Comparison of ENCODE assay signal across 16 cellular contexts in genomic region chr19:2986951-2987491, GRCh38.
DNase-seq lines count a peak whose midpoint lies in the region; ATAC-seq lines count a peak whose summit lies in the region.
"Had no signal": no experiment of that assay in that cellular context is flagged by ENCODE, and none has a peak within 500 bp of the region (broad histone marks: within the 10 kb centered on the region; RNA-seq: fewer than 3 reads in every experiment).

No MANE protein-coding gene starts in this region.

- ATAC-seq in GM19467 (IDR thresholded peaks at IDR 0.05; ENCODE audit: unreplicated experiment) = no peak

- no peaks in the 10 kb centered on the region for H3K36me3 ChIP-seq in iPS-15b (ENCODE audit: control insufficient read depth, insufficient read depth, low read length)
- H3K36me3 ChIP-seq: ascending aorta, spleen had no signal

- no peaks in the 10 kb centered on the region for H3K9me3 ChIP-seq in iPS-15b (ENCODE audit: control insufficient read depth, insufficient read depth, low read length)
- H3K9me3 ChIP-seq: ascending aorta, spleen had no signal

- peak; percentile 33 for DNase-seq in NCI-H748 (lab: John Stamatoyannopoulos, UW; ENCODE audit: unreplicated experiment)
- no peak for DNase-seq in NCI-H748 treated with DMSO at 0.1 percent for 48 hours (lab: John Stamatoyannopoulos, UW)
- DNase-seq in NCI-H2227 (lab: John Stamatoyannopoulos, UW; ENCODE audit: unreplicated experiment) = peak; percentile 75
- DNase-seq in retina = peak; percentile 91
- no peak for DNase-seq in NCI-H774 (lab: John Stamatoyannopoulos, UW)
- no peak for DNase-seq in middle frontal gyrus (ENCODE audit: extremely low spot score, low spot score)
- DNase-seq: activated CD8-positive, alpha-beta memory T cell treated with anti-CD3 and anti-CD28 coated beads for 24 hours; activated gamma-delta T cell; NCI-H2029 treated with DMSO at 0.1 percent for 48 hours; occipital lobe; spleen had no signal

- peak overlapping the region; percentile 46 for H3K4me3 ChIP-seq in iPS-15b (ENCODE audit: low read depth, low read length)
- H3K4me3 ChIP-seq: ascending aorta, lung, spleen had no signal

- peaks cover 17% of the 10 kb centered on the region for H3K4me1 ChIP-seq in iPS-15b (ENCODE audit: control insufficient read depth, insufficient read depth, low read length)

- no peak overlapping the region for H3K9ac ChIP-seq in iPS-15b (ENCODE audit: low read depth, low read length)
- H3K9ac ChIP-seq: KMS-11 had no signal

- H3K27me3 ChIP-seq in iPS-15b (ENCODE audit: control insufficient read depth, insufficient read depth, low read length) = peaks cover 2% of the 10 kb centered on the region
- H3K27me3 ChIP-seq: ascending aorta had no signal

Comparison
In these comparisons a context has a peak if more than half of its experiments do, and no peak if none do; other contexts are left out.
1. DNase-seq: peak in NCI-H748 (single experiment), NCI-H2227 (single experiment) and retina (single experiment); none in NCI-H748 treated with DMSO at 0.1 percent for 48 hours (single experiment), NCI-H774 (single experiment) and middle frontal gyrus (single experiment).